In the genomic region with DNA sequence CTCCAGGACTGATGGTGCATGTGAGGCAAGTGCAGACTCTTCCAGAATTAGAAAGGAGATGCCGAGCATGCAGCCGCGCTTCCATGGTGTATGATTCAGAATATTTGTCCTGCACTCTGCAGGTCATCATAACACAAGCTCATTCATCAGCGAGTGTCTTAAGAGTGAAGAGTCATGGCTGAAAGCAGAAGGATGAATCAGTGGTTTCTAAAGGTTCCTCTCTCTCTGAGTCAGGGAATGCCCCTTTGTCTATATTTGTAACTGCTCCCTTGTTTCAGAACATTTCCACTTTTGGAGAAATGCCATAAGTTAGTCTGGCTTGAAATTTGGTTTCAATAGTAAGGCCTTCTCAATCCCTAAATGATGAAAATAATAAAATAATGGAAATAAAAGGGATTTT, we compare ENCODE assay signal across 9 cellular contexts. TPM values are rescaled to one million over a fixed set of nuclear protein-coding genes. Genes with fewer than 3 reads are reported as not detected.
DNase-seq lines count a peak whose midpoint lies in the region; ATAC-seq lines count a peak whose summit lies in the region.
"Had no signal": no experiment of that assay in that cellular context is flagged by ENCODE, and none has a peak within 500 bp of the region (broad histone marks: within the 10 kb centered on the region; RNA-seq: fewer than 3 reads in every experiment).

No MANE protein-coding gene starts in this region.

- peak; percentile 96 for ATAC-seq in GM18508 (IDR thresholded peaks at IDR 0.05; ENCODE audit: insufficient read depth, unreplicated experiment)
- peak; percentile 94 for ATAC-seq in HG02588 (IDR thresholded peaks at IDR 0.05; ENCODE audit: unreplicated experiment)
- ATAC-seq in left ventricle myocardium superior, result no peak
- ATAC-seq in GM19324 (IDR thresholded peaks at IDR 0.05; ENCODE audit: low FRiP score, unreplicated experiment), result no peak

- DNase-seq in NOMO-1 (lab: John Stamatoyannopoulos, UW; ENCODE audit: unreplicated experiment in 2 of 2), result peak; percentile 23 to 81
- peak; percentile 97 for DNase-seq in foreskin melanocyte
- DNase-seq in OCI-M1 (lab: John Stamatoyannopoulos, UW), result no peak
- DNase-seq in left ventricle myocardium superior, result no peak
- DNase-seq in activated CD4-positive, alpha-beta T cell treated with anti-CD3 and anti-CD28 coated beads, Interleukin-2, amount 50 U/mL, for 1 hour, result no peak
- DNase-seq: naive B cell had no signal

- intact Hi-C loops in left ventricle myocardium superior (cut with micrococcal nuclease), result no loop called here

RNA-seq across cellular contexts. Expression of a gene that starts 52.3 kb away (rescaled TPM):
- total RNA-seq in left ventricle myocardium superior, result not detected

Comparison
In these comparisons a context has a peak if more than half of its experiments do, and no peak if none do; other contexts are left out.
1. ATAC-seq: peak in GM18508 (single experiment) and HG02588 (single experiment); none in left ventricle myocardium superior (single experiment) and GM19324 (single experiment).
2. DNase-seq: peak in NOMO-1 (2 of 2) and foreskin melanocyte (single experiment); none in OCI-M1 (single experiment), left ventricle myocardium superior (single experiment) and activated CD4-positive, alpha-beta T cell treated with anti-CD3 and anti-CD28 coated beads, Interleukin-2, amount 50 U/mL, for 1 hour (single experiment).